20 cellular contexts compared by ENCODE assay signal in the genomic region with DNA sequence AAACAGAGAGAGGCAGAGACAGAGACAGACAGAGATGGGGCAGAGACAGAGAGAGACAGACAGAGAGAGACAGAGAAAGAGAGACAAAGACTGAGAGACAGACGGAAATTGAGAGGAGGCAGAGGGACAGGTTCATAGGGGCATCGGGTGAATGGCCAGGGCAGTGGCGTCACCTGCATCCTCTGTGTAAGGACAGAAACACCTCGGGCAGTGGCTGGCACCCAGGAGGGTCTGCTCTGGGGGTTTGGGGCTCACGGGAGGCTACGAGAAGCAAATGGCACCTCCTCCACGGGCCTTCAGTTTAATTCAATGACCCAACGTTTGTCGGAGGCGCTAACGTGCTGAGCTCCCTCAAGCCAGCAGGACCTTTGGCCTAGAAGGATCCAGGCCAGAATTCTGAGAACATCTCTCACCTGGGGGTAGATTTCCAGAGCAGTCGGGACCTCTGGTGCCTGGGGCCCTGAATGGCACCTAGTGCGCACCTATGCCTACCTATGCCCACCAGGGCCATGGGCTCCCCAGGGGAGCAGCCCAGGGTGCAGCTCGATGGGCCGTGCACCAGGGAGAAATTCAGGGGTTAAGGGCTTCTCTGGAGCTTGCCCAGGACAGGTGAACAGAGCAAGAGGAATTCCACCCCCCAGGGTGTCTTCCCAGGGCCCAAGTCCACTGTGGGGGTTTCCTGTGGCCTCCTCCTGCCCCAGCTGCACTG. TPM values are rescaled to one million over a fixed set of nuclear protein-coding genes. Genes with fewer than 3 reads are reported as not detected.
DNase-seq lines count a peak whose midpoint lies in the region; ATAC-seq and TF ChIP-seq lines count a peak whose summit lies in the region.
"Had no signal": no experiment of that assay in that cellular context is flagged by ENCODE, and none has a peak within 500 bp of the region (broad histone marks: within the 10 kb centered on the region; RNA-seq: fewer than 3 reads in every experiment).

No MANE protein-coding gene starts in this region.

- peaks cover 11% of the 10 kb centered on the region for H3K4me1 Mint-ChIP-seq in T-helper 1 cell treated with Interleukin-12 subunit alpha and Interleukin-12 subunit beta and Interleukin-4 antibody, amounts not matched to agents 30 μg/mL and 1 μg/mL, for 36 hours (ENCODE audit: low read depth)
- H3K4me1 Mint-ChIP-seq in CD14-positive monocyte: peaks cover 23% of the 10 kb centered on the region
- peaks cover 16% of the 10 kb centered on the region for H3K4me1 Mint-ChIP-seq in activated naive CD8-positive, alpha-beta T cell (ENCODE audit: low read depth)
- peaks cover 13 to 27% (median 19%) of the 10 kb centered on the region in 7 donors for H3K4me1 Mint-ChIP-seq in naive thymus-derived CD4-positive, alpha-beta T cell

- H3K4me3 ChIP-seq in naive thymus-derived CD4-positive, alpha-beta T cell (ENCODE audit: low read length): no peak overlapping the region
- H3K4me3 ChIP-seq: ovary, tibial artery had no signal

- H3K9me3 Mint-ChIP-seq in T-helper 1 cell treated with Interleukin-12 subunit alpha and Interleukin-12 subunit beta and Interleukin-4 antibody, amounts not matched to agents 30 μg/mL and 1 μg/mL, for 36 hours: no peaks in the 10 kb centered on the region
- H3K9me3 Mint-ChIP-seq in CD14-positive monocyte: peaks cover 0 to 2% (median 0%) of the 10 kb centered on the region in 7 donors
- no peaks in the 10 kb centered on the region for H3K9me3 Mint-ChIP-seq in activated naive CD8-positive, alpha-beta T cell (ENCODE audit: low read depth)
- H3K9me3 Mint-ChIP-seq in naive thymus-derived CD4-positive, alpha-beta T cell: no peaks in the 10 kb centered on the region

- H3K4me1 ChIP-seq in naive thymus-derived CD4-positive, alpha-beta T cell (ENCODE audit: control insufficient read depth in 2 of 2, insufficient read depth in 2 of 2, low read length in 2 of 2): peaks cover 7 to 11% of the 10 kb centered on the region in 2 donors

- intact Hi-C loops in CD14-positive monocyte (cut with micrococcal nuclease): no loop called here
- intact Hi-C loops in naive thymus-derived CD4-positive, alpha-beta T cell (cut with micrococcal nuclease): loop anchor here (2.0 to 5.0 kb wide), 3 partner anchors 33 to 235 kb away; partner anchors contain the start of gene UBE2G2 (in 1 of the 2)

- H3K27ac ChIP-seq in naive thymus-derived CD4-positive, alpha-beta T cell (ENCODE audit: low read depth, low read length): peak overlapping the region; percentile 7
- H3K27ac ChIP-seq: 22Rv1, ovary, tibial artery had no signal

- DNase-seq in T-helper 1 cell: no peak
- no peak for DNase-seq in CD14-positive monocyte (ENCODE audit: low spot score)
- DNase-seq in naive thymus-derived CD4-positive, alpha-beta T cell: no peak
- DNase-seq in COR-L47 (lab: John Stamatoyannopoulos, UW): no peak
- DNase-seq: activated T-cell treated with anti-CD3 and anti-CD28 coated beads, Interleukin-2, amount 50 U/mL, for 1 hour; anterior cingulate cortex; KG1; kidney glomerular epithelial cell; NCI-H2081; NCI-H524 treated with DMSO at 0.1 percent for 48 hours; ovary; SHP77 treated with DMSO at 0.1 percent for 48 hours; tibial artery had no signal

- H3K27ac Mint-ChIP-seq in T-helper 1 cell treated with Interleukin-12 subunit alpha and Interleukin-12 subunit beta and Interleukin-4 antibody, amounts not matched to agents 30 μg/mL and 1 μg/mL, for 36 hours: peak overlapping the region; percentile 73
- H3K27ac Mint-ChIP-seq in CD14-positive monocyte: peak overlapping the region; percentile 9 to 83 (median 65)
- H3K27ac Mint-ChIP-seq in activated naive CD8-positive, alpha-beta T cell: peak overlapping the region; percentile 72
- peak overlapping the region; percentile 29 to 95 (median 68) for H3K27ac Mint-ChIP-seq in naive thymus-derived CD4-positive, alpha-beta T cell

- H3K4me3 Mint-ChIP-seq in T-helper 1 cell treated with Interleukin-12 subunit alpha and Interleukin-12 subunit beta and Interleukin-4 antibody, amounts not matched to agents 30 μg/mL and 1 μg/mL, for 36 hours: no peak overlapping the region
- H3K4me3 Mint-ChIP-seq in CD14-positive monocyte: no peak overlapping the region
- no peak overlapping the region for H3K4me3 Mint-ChIP-seq in activated naive CD8-positive, alpha-beta T cell
- no peak overlapping the region for H3K4me3 Mint-ChIP-seq in naive thymus-derived CD4-positive, alpha-beta T cell

- H3K9me3 ChIP-seq in naive thymus-derived CD4-positive, alpha-beta T cell (ENCODE audit: control insufficient read depth in 2 of 3, low read length in 3 of 3): no peaks in the 10 kb centered on the region
- H3K9me3 ChIP-seq: ovary, tibial artery had no signal

- TF ChIP-seq CTCF in CD14-positive monocyte (IDR thresholded peaks at IDR 0.05): no peak

- peaks cover 38% of the 10 kb centered on the region for H3K36me3 Mint-ChIP-seq in T-helper 1 cell treated with Interleukin-12 subunit alpha and Interleukin-12 subunit beta and Interleukin-4 antibody, amounts not matched to agents 30 μg/mL and 1 μg/mL, for 36 hours (ENCODE audit: low read depth)
- H3K36me3 Mint-ChIP-seq in CD14-positive monocyte: peaks cover 63 to 98% of the 10 kb centered on the region in 2 donors
- no peaks in the 10 kb centered on the region for H3K36me3 Mint-ChIP-seq in activated naive CD8-positive, alpha-beta T cell
- H3K36me3 Mint-ChIP-seq in naive thymus-derived CD4-positive, alpha-beta T cell: peaks cover 0 to 15% (median 12%) of the 10 kb centered on the region in 5 donors

- CTCF ChIA-PET in naive thymus-derived CD4-positive, alpha-beta T cell (lab: Charles Lee): interaction anchor here (0.8 to 8.4 kb wide), 10 partner anchors 10 to 48 kb away, joined by 3 to 95 read pairs (median 6); no protein-coding TSS in a partner anchor

- no peaks in the 10 kb centered on the region for H3K27me3 ChIP-seq in naive thymus-derived CD4-positive, alpha-beta T cell (ENCODE audit: control insufficient read depth in 2 of 2, insufficient read depth in 2 of 2, low read length in 2 of 2)
- H3K27me3 ChIP-seq: ovary had no signal

- H3K36me3 ChIP-seq in naive thymus-derived CD4-positive, alpha-beta T cell (ENCODE audit: control insufficient read depth in 2 of 3, insufficient read depth in 3 of 3, low read length in 3 of 3): peaks cover 9 to 89% (median 38%) of the 10 kb centered on the region in 3 experiments
- H3K36me3 ChIP-seq: ovary, tibial artery had no signal

- no peak for ATAC-seq in naive thymus-derived CD4-positive, alpha-beta T cell
- no peak for ATAC-seq in GM18868 (IDR thresholded peaks at IDR 0.05; ENCODE audit: unreplicated experiment)
- no peak for ATAC-seq in GM18858 (IDR thresholded peaks at IDR 0.05; ENCODE audit: unreplicated experiment)
- ATAC-seq: activated CD4-positive, CD25-positive, alpha-beta regulatory T cell treated with anti-CD3 and anti-CD28 coated beads, Interleukin-2, amount 50 U/mL, for 24 hours; HCT116 had no signal

- H3K27me3 Mint-ChIP-seq in T-helper 1 cell treated with Interleukin-12 subunit alpha and Interleukin-12 subunit beta and Interleukin-4 antibody, amounts not matched to agents 30 μg/mL and 1 μg/mL, for 36 hours (ENCODE audit: low read depth): no peaks in the 10 kb centered on the region
- H3K27me3 Mint-ChIP-seq in CD14-positive monocyte (ENCODE audit: low read depth in 3 of 3): no peaks in the 10 kb centered on the region
- no peaks in the 10 kb centered on the region for H3K27me3 Mint-ChIP-seq in activated naive CD8-positive, alpha-beta T cell
- no peaks in the 10 kb centered on the region for H3K27me3 Mint-ChIP-seq in naive thymus-derived CD4-positive, alpha-beta T cell

- POLR2A ChIA-PET in naive thymus-derived CD4-positive, alpha-beta T cell (lab: Charles Lee): interaction anchor here (0.8 to 9.2 kb wide), 9 partner anchors 13 to 231 kb away, joined by 3 to 104 read pairs (median 6); no protein-coding TSS in a partner anchor

RNA-seq across cellular contexts. Expression of gene PTTG1IP, which starts 20.6 kb away (rescaled TPM):
- polyA plus RNA-seq in CD14-positive monocyte: 100 to 1,000 TPM; 206 to 238 TPM
- total RNA-seq in naive thymus-derived CD4-positive, alpha-beta T cell: 100 to 1,000 TPM in 2 of 5 experiments, 10 to 100 TPM in 3; 83.8 to 122 (median 95.6) TPM
- 10 to 100 TPM; 60.9 to 79.8 TPM for polyA plus RNA-seq in naive thymus-derived CD4-positive, alpha-beta T cell

RNA-seq across cellular contexts. Expression of gene ITGB2, which starts 26.6 kb away (rescaled TPM):
- 1,000 to 10,000 TPM; 1,470 to 1,628 TPM for polyA plus RNA-seq in CD14-positive monocyte
- total RNA-seq in naive thymus-derived CD4-positive, alpha-beta T cell: 100 to 1,000 TPM; 280 to 877 (median 371) TPM
- polyA plus RNA-seq in naive thymus-derived CD4-positive, alpha-beta T cell: 100 to 1,000 TPM; 459 to 768 TPM

RNA-seq across cellular contexts. Expression of gene SLX9, which starts 45.7 kb away (rescaled TPM):
- polyA plus RNA-seq in CD14-positive monocyte: 1 to 10 TPM; 7.5 to 9.0 TPM
- total RNA-seq in naive thymus-derived CD4-positive, alpha-beta T cell: 10 to 100 TPM; 17.8 to 46.4 (median 20.6) TPM
- polyA plus RNA-seq in naive thymus-derived CD4-positive, alpha-beta T cell: 10 to 100 TPM; 13.2 to 14.9 TPM

Comparison
In these comparisons a context has a peak if more than half of its experiments do, and no peak if none do; other contexts are left out.
1. intact Hi-C loops: an anchor here in naive thymus-derived CD4-positive, alpha-beta T cell (2.0 to 5.0 kb wide); none called in CD14-positive monocyte.